1 cellular context compared by ENCODE assay signal in the genomic region with DNA sequence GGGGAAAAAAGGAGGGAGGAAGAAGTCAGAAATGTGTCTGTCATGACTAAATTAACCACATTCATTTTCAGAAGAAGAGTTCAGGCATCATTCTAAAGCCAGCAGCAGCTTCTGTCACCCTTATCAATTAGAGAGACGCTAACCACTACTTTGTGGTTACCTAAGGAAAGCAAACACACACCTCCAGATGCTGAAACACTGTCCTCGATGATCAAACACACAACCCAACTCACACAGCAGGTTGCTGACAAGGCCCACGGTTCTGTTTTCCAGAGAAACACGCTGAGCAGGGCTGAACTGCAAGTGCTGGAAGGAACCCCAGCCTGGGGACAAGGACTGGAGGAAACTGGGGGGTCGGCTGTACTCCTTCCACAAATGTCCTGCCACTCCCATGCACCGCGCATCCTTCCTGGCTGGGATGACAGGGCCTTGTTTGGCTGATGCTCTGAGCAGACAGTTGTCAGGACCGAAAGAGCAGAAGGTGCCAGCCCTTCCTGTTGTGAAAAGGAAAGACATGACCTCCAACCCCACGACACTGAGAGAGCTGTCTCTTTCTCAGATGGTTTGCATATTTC.
TF ChIP-seq lines count a peak whose summit lies in the region.

No MANE protein-coding gene starts in this region.

TF ChIP-seq in HepG2, 621 proteins besides CTCF, POLR2A, EP300 and RAD21:
- TF ChIP-seq ZFP36L2 (CRISPR knock-in tag; IDR thresholded peaks at IDR 0.05): no peak
- TF ChIP-seq ISX (CRISPR knock-in tag; conservative IDR thresholded peaks at IDR 0.05): no peak
- TF ChIP-seq SP4 (CRISPR knock-in tag; IDR thresholded peaks at IDR 0.05): no peak
- no peak for TF ChIP-seq JARID2 (CRISPR knock-in tag; IDR thresholded peaks at IDR 0.05; ENCODE audit: insufficient replicate concordance)
- TF ChIP-seq ZSCAN29 (CRISPR knock-in tag; conservative IDR thresholded peaks at IDR 0.05): no peak
- TF ChIP-seq ZNF282 (IDR thresholded peaks at IDR 0.05; ENCODE audit: partially characterized antibody): no peak
- TF ChIP-seq ZNF709 (CRISPR knock-in tag; IDR thresholded peaks at IDR 0.05): no peak
- TF ChIP-seq, protein P1, sequence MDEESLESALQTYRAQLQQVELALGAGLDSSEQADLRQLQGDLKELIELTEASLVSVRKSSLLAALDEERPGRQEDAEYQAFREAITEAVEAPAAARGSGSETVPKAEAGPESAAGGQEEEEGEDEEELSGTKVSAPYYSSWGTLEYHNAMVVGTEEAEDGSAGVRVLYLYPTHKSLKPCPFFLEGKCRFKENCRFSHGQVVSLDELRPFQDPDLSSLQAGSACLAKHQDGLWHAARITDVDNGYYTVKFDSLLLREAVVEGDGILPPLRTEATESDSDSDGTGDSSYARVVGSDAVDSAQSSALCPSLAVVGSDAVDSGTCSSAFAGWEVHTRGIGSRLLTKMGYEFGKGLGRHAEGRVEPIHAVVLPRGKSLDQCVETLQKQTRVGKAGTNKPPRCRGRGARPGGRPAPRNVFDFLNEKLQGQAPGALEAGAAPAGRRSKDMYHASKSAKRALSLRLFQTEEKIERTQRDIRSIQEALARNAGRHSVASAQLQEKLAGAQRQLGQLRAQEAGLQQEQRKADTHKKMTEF (CRISPR knock-in tag; IDR thresholded peaks at IDR 0.05): no peak
- TF ChIP-seq TSC22D2 (CRISPR knock-in tag; IDR thresholded peaks at IDR 0.05; ENCODE audit: borderline replicate concordance): no peak
- TF ChIP-seq, protein P2, sequence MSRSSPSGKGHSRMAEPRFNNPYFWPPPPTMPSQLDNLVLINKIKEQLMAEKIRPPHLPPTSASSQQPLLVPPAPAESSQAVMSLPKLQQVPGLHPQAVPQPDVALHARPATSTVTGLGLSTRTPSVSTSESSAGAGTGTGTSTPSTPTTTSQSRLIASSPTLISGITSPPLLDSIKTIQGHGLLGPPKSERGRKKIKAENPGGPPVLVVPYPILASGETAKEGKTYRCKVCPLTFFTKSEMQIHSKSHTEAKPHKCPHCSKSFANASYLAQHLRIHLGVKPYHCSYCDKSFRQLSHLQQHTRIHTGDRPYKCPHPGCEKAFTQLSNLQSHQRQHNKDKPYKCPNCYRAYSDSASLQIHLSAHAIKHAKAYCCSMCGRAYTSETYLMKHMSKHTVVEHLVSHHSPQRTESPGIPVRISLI (CRISPR knock-in tag; IDR thresholded peaks at IDR 0.05; ENCODE audit: borderline replicate concordance): no peak
- no peak for TF ChIP-seq U2AF1 (optimal IDR thresholded peaks at IDR 0.05; ENCODE audit: low read depth, low read length)
- no peak for TF ChIP-seq ZNF674 (CRISPR knock-in tag; IDR thresholded peaks at IDR 0.05; ENCODE audit: low read depth)
- no peak for TF ChIP-seq ARHGAP35 (CRISPR knock-in tag; IDR thresholded peaks at IDR 0.05; ENCODE audit: borderline replicate concordance)
- TF ChIP-seq SMYD3 (CRISPR knock-in tag; IDR thresholded peaks at IDR 0.05): no peak
- no peak for TF ChIP-seq MIXL1 (CRISPR knock-in tag; IDR thresholded peaks at IDR 0.05)
- TF ChIP-seq MTA1 (CRISPR knock-in tag; IDR thresholded peaks at IDR 0.05; ENCODE audit: borderline replicate concordance): no peak
- no peak for TF ChIP-seq NCOA5 (CRISPR knock-in tag; IDR thresholded peaks at IDR 0.05)
- TF ChIP-seq ZNF335 (CRISPR knock-in tag; IDR thresholded peaks at IDR 0.05): no peak
- no peak for TF ChIP-seq YEATS4 (CRISPR knock-in tag; IDR thresholded peaks at IDR 0.05; ENCODE audit: borderline replicate concordance)
- no peak for TF ChIP-seq ZNF773 (CRISPR knock-in tag; IDR thresholded peaks at IDR 0.05; ENCODE audit: borderline replicate concordance)
